In genomic region chr11:64914123-64914522, GRCh38 we compare ENCODE assay signal across 24 cellular contexts. TPM values are rescaled to one million over a fixed set of nuclear protein-coding genes. Genes with fewer than 3 reads are reported as not detected.
DNase-seq lines count a peak whose midpoint lies in the region; ATAC-seq and TF ChIP-seq lines count a peak whose summit lies in the region.
"Had no signal": no experiment of that assay in that cellular context is flagged by ENCODE, and none has a peak within 500 bp of the region (broad histone marks: within the 10 kb centered on the region; RNA-seq: fewer than 3 reads in every experiment).

No MANE protein-coding gene starts in this region.

- H3K36me3 Mint-ChIP-seq in CD4-positive, alpha-beta T cell (ENCODE audit: low read depth): peaks cover 54% of the 10 kb centered on the region
- H3K36me3 Mint-ChIP-seq in T-helper 1 cell treated with Interleukin-12 subunit alpha and Interleukin-12 subunit beta and Interleukin-4 antibody, amounts not matched to agents 30 μg/mL and 1 μg/mL, for 36 hours (ENCODE audit: low read depth): peaks cover 16% of the 10 kb centered on the region
- peaks cover 0 to 11% (median 6%) of the 10 kb centered on the region in 5 donors for H3K36me3 Mint-ChIP-seq in naive thymus-derived CD4-positive, alpha-beta T cell
- no peaks in the 10 kb centered on the region for H3K36me3 Mint-ChIP-seq in natural killer cell
- H3K36me3 Mint-ChIP-seq in natural killer cell treated with Interleukin-12 subunit alpha and Interleukin-12 subunit beta and Interleukin-15 and Interleukin-18, amount 100 ng/mL, for 72 hours: no peaks in the 10 kb centered on the region

- 93 to 100% (median 96%) methylated on average over 2 to 17 of the region's 17 CpGs; no CpG with 5 or more reads in 1 of the 5 donors for WGBS in spleen, 5 donors

- H3K9me3 ChIP-seq in CD4-positive, alpha-beta T cell (ENCODE audit: control insufficient read depth, low read length): no peaks in the 10 kb centered on the region
- H3K9me3 ChIP-seq in naive thymus-derived CD4-positive, alpha-beta T cell (ENCODE audit: control insufficient read depth in 2 of 3, low read length in 3 of 3): no peaks in the 10 kb centered on the region
- no peaks in the 10 kb centered on the region for H3K9me3 ChIP-seq in spleen

- H3K36me3 ChIP-seq in naive thymus-derived CD4-positive, alpha-beta T cell (ENCODE audit: control insufficient read depth in 2 of 3, insufficient read depth in 3 of 3, low read length in 3 of 3): peaks cover 0 to 55% (median 16%) of the 10 kb centered on the region in 3 experiments
- peaks cover 9 to 57% (median 52%) of the 10 kb centered on the region in 6 donors for H3K36me3 ChIP-seq in spleen

- H3K27me3 ChIP-seq in CD4-positive, alpha-beta T cell (ENCODE audit: control insufficient read depth, insufficient read depth, low read length): no peaks in the 10 kb centered on the region
- H3K27me3 ChIP-seq in naive thymus-derived CD4-positive, alpha-beta T cell (ENCODE audit: control insufficient read depth in 2 of 2, insufficient read depth in 2 of 2, low read length in 2 of 2): no peaks in the 10 kb centered on the region
- no peaks in the 10 kb centered on the region for H3K27me3 ChIP-seq in spleen (replicated peaks in 1 of 7)

- no peak overlapping the region for H3K27ac Mint-ChIP-seq in CD4-positive, alpha-beta T cell
- no peak overlapping the region for H3K27ac Mint-ChIP-seq in T-helper 1 cell treated with Interleukin-12 subunit alpha and Interleukin-12 subunit beta and Interleukin-4 antibody, amounts not matched to agents 30 μg/mL and 1 μg/mL, for 36 hours
- H3K27ac Mint-ChIP-seq in naive thymus-derived CD4-positive, alpha-beta T cell: peak overlapping the region in 1 of 9 donors; percentile 38
- peak overlapping the region in 1 of 2 donors; percentile 19 for H3K27ac Mint-ChIP-seq in stimulated activated naive CD8-positive, alpha-beta T cell treated with anti-CD3 and anti-CD28 coated beads, Interleukin-15, amount 100 ng/mL, for 72 hours
- peak overlapping the region in 1 of 2 donors; percentile 96 for H3K27ac Mint-ChIP-seq in natural killer cell
- no peak overlapping the region for H3K27ac Mint-ChIP-seq in natural killer cell treated with Interleukin-12 subunit alpha and Interleukin-12 subunit beta and Interleukin-15 and Interleukin-18, amount 100 ng/mL, for 72 hours

- no peak overlapping the region for H3K27ac ChIP-seq in CD4-positive, alpha-beta T cell (ENCODE audit: low read depth, low read length)
- no peak overlapping the region for H3K27ac ChIP-seq in naive thymus-derived CD4-positive, alpha-beta T cell (ENCODE audit: low read depth, low read length)
- H3K27ac ChIP-seq in spleen: no peak overlapping the region
- H3K27ac ChIP-seq: PC-9 had no signal

- H3K27me3 Mint-ChIP-seq in CD4-positive, alpha-beta T cell: no peaks in the 10 kb centered on the region
- no peaks in the 10 kb centered on the region for H3K27me3 Mint-ChIP-seq in T-helper 1 cell treated with Interleukin-12 subunit alpha and Interleukin-12 subunit beta and Interleukin-4 antibody, amounts not matched to agents 30 μg/mL and 1 μg/mL, for 36 hours (ENCODE audit: low read depth)
- H3K27me3 Mint-ChIP-seq in naive thymus-derived CD4-positive, alpha-beta T cell: no peaks in the 10 kb centered on the region
- H3K27me3 Mint-ChIP-seq in stimulated activated naive CD8-positive, alpha-beta T cell treated with anti-CD3 and anti-CD28 coated beads, Interleukin-15, amount 100 ng/mL, for 72 hours: no peaks in the 10 kb centered on the region
- H3K27me3 Mint-ChIP-seq in natural killer cell (ENCODE audit: low read depth in 2 of 2): no peaks in the 10 kb centered on the region
- no peaks in the 10 kb centered on the region for H3K27me3 Mint-ChIP-seq in natural killer cell treated with Interleukin-12 subunit alpha and Interleukin-12 subunit beta and Interleukin-15 and Interleukin-18, amount 100 ng/mL, for 72 hours

- peaks cover 26% of the 10 kb centered on the region for H3K4me1 Mint-ChIP-seq in CD4-positive, alpha-beta T cell (ENCODE audit: low read depth)
- peaks cover 16% of the 10 kb centered on the region for H3K4me1 Mint-ChIP-seq in T-helper 1 cell treated with Interleukin-12 subunit alpha and Interleukin-12 subunit beta and Interleukin-4 antibody, amounts not matched to agents 30 μg/mL and 1 μg/mL, for 36 hours (ENCODE audit: low read depth)
- peaks cover 14 to 33% (median 25%) of the 10 kb centered on the region in 7 donors for H3K4me1 Mint-ChIP-seq in naive thymus-derived CD4-positive, alpha-beta T cell
- peaks cover 42% of the 10 kb centered on the region for H3K4me1 Mint-ChIP-seq in stimulated activated naive CD8-positive, alpha-beta T cell treated with anti-CD3 and anti-CD28 coated beads, Interleukin-15, amount 100 ng/mL, for 72 hours
- peaks cover 15 to 31% of the 10 kb centered on the region in 2 donors for H3K4me1 Mint-ChIP-seq in natural killer cell
- H3K4me1 Mint-ChIP-seq in natural killer cell treated with Interleukin-12 subunit alpha and Interleukin-12 subunit beta and Interleukin-15 and Interleukin-18, amount 100 ng/mL, for 72 hours (ENCODE audit: low read depth in 2 of 2): peaks cover 19 to 23% of the 10 kb centered on the region in 2 donors

- CTCF ChIA-PET in CD4-positive, alpha-beta T cell (lab: Charles Lee): interaction anchor here (1.6 kb wide), 1 partner anchor 26 kb away, joined by 6 read pairs; no protein-coding TSS in a partner anchor
- CTCF ChIA-PET in naive thymus-derived CD4-positive, alpha-beta T cell (lab: Charles Lee): interaction anchor here (0.6 kb wide), 1 partner anchor 33 kb away, joined by 3 read pairs; no protein-coding TSS in a partner anchor

- TF ChIP-seq POLR2A in spleen (IDR thresholded peaks at IDR 0.05): no peak

- no peak overlapping the region for H3K4me3 ChIP-seq in naive thymus-derived CD4-positive, alpha-beta T cell (ENCODE audit: low read length)
- H3K4me3 ChIP-seq in spleen: no peak overlapping the region
- H3K4me3 ChIP-seq: K562, PC-9 had no signal

- intact Hi-C loops in CD4-positive, alpha-beta T cell (cut with DNase I, micrococcal nuclease): no loop called here
- intact Hi-C loops in naive thymus-derived CD4-positive, alpha-beta T cell (cut with micrococcal nuclease): no loop called here
- intact Hi-C loops in spleen (cut with DNase I; ENCODE audit: low total_unique reads) (no loop called here), natural killer cell (cut with micrococcal nuclease) (no loop called here)

- DNase-seq in CD4-positive, alpha-beta T cell: no peak
- no peak for DNase-seq in naive thymus-derived CD4-positive, alpha-beta T cell
- peak; percentile 72 for DNase-seq in spleen
- DNase-seq in stimulated activated naive CD8-positive, alpha-beta T cell treated with anti-CD3 and anti-CD28 coated beads, Interleukin-15, amount 100 ng/mL, for 72 hours: no peak
- no peak for DNase-seq in natural killer cell
- no peak for DNase-seq in natural killer cell treated with Interleukin-12 subunit alpha and Interleukin-12 subunit beta and Interleukin-15 and Interleukin-18, amount 100 ng/mL, for 72 hours (ENCODE audit: low spot score)
- DNase-seq: Kasumi-1, MV-4-11, NCI-H1105, NCI-H1436 treated with DMSO at 0.1 percent for 48 hours, NCI-H1930, NCI-H2107, NCI-H524 treated with DMSO at 0.1 percent for 48 hours, NCI-H774, PC-9, SHP77 had no signal

- peak overlapping the region; percentile 78 for H3K4me3 Mint-ChIP-seq in CD4-positive, alpha-beta T cell
- peak overlapping the region; percentile 56 for H3K4me3 Mint-ChIP-seq in T-helper 1 cell treated with Interleukin-12 subunit alpha and Interleukin-12 subunit beta and Interleukin-4 antibody, amounts not matched to agents 30 μg/mL and 1 μg/mL, for 36 hours
- H3K4me3 Mint-ChIP-seq in naive thymus-derived CD4-positive, alpha-beta T cell: peak overlapping the region in 6 of 10 donors; percentile 20 to 67 (median 42)
- no peak overlapping the region for H3K4me3 Mint-ChIP-seq in stimulated activated naive CD8-positive, alpha-beta T cell treated with anti-CD3 and anti-CD28 coated beads, Interleukin-15, amount 100 ng/mL, for 72 hours
- no peak overlapping the region for H3K4me3 Mint-ChIP-seq in natural killer cell
- no peak overlapping the region for H3K4me3 Mint-ChIP-seq in natural killer cell treated with Interleukin-12 subunit alpha and Interleukin-12 subunit beta and Interleukin-15 and Interleukin-18, amount 100 ng/mL, for 72 hours

- H3K4me1 ChIP-seq in naive thymus-derived CD4-positive, alpha-beta T cell (ENCODE audit: control insufficient read depth in 2 of 2, insufficient read depth in 2 of 2, low read length in 2 of 2): peaks cover 18 to 22% of the 10 kb centered on the region in 2 donors
- H3K4me1 ChIP-seq in spleen: peaks cover 15 to 46% (median 31%) of the 10 kb centered on the region in 6 donors

- TF ChIP-seq CTCF in CD4-positive, alpha-beta T cell (IDR thresholded peaks at IDR 0.05): no peak
- TF ChIP-seq CTCF in spleen (IDR thresholded peaks at IDR 0.05 in 8 of 11, conservative IDR thresholded peaks at IDR 0.05 in 3 of 11) (no peak), natural killer cell (IDR thresholded peaks at IDR 0.05) (no peak)

- POLR2A ChIA-PET in CD4-positive, alpha-beta T cell (lab: Charles Lee): no interaction called here
- POLR2A ChIA-PET in naive thymus-derived CD4-positive, alpha-beta T cell (lab: Charles Lee): interaction anchor here (1.4 to 3.1 kb wide), 2 partner anchors 10 to 204 kb away, joined by 3 to 17 read pairs; partner anchors contain the start of genes PPP2R5B and ZNHIT2

- no peaks in the 10 kb centered on the region for H3K9me3 Mint-ChIP-seq in CD4-positive, alpha-beta T cell
- no peaks in the 10 kb centered on the region for H3K9me3 Mint-ChIP-seq in T-helper 1 cell treated with Interleukin-12 subunit alpha and Interleukin-12 subunit beta and Interleukin-4 antibody, amounts not matched to agents 30 μg/mL and 1 μg/mL, for 36 hours
- no peaks in the 10 kb centered on the region for H3K9me3 Mint-ChIP-seq in naive thymus-derived CD4-positive, alpha-beta T cell
- H3K9me3 Mint-ChIP-seq in stimulated activated naive CD8-positive, alpha-beta T cell treated with anti-CD3 and anti-CD28 coated beads, Interleukin-15, amount 100 ng/mL, for 72 hours: no peaks in the 10 kb centered on the region
- H3K9me3 Mint-ChIP-seq in natural killer cell: no peaks in the 10 kb centered on the region
- no peaks in the 10 kb centered on the region for H3K9me3 Mint-ChIP-seq in natural killer cell treated with Interleukin-12 subunit alpha and Interleukin-12 subunit beta and Interleukin-15 and Interleukin-18, amount 100 ng/mL, for 72 hours

- no peak for ATAC-seq in CD4-positive, alpha-beta T cell (ENCODE audit: poor library complexity)
- no peak for ATAC-seq in naive thymus-derived CD4-positive, alpha-beta T cell
- ATAC-seq in stimulated activated naive CD8-positive, alpha-beta T cell treated with anti-CD3 and anti-CD28 coated beads, Interleukin-15, amount 100 ng/mL, for 72 hours: no peak
- no peak for ATAC-seq in natural killer cell
- ATAC-seq in natural killer cell treated with Interleukin-12 subunit alpha and Interleukin-12 subunit beta and Interleukin-15 and Interleukin-18, amount 100 ng/mL, for 72 hours: no peak
- ATAC-seq: K562 had no signal

RNA-seq across cellular contexts. Expression of gene ATG2A, which starts 2.9 kb away (rescaled TPM):
- 100 to 1,000 TPM; 189 to 198 TPM for total RNA-seq in CD4-positive, alpha-beta T cell
- 100 to 1,000 TPM in 1 of 5 experiments, 10 to 100 TPM in 4; 30.6 to 105 (median 36.2) TPM for total RNA-seq in naive thymus-derived CD4-positive, alpha-beta T cell
- 1 to 10 TPM; 3.4 to 5.2 TPM for polyA plus RNA-seq in naive thymus-derived CD4-positive, alpha-beta T cell
- total RNA-seq in spleen: 10 to 100 TPM; 32.7 to 57.3 (median 40.3) TPM
- polyA plus RNA-seq in spleen: 10 to 100 TPM; 14.3 to 30.3 (median 28.8) TPM
- 100 to 1,000 TPM; 165 to 321 (median 259) TPM for total RNA-seq in natural killer cell
- 10 to 100 TPM; 24.1 to 31.9 TPM for total RNA-seq in natural killer cell treated with Interleukin-12 subunit alpha and Interleukin-12 subunit beta and Interleukin-15 and Interleukin-18, amount 100 ng/mL, for 72 hours

RNA-seq across cellular contexts. Expression of gene PPP2R5B, which starts 10.4 kb away (rescaled TPM):
- 10 to 100 TPM; 16.8 to 18.3 TPM for total RNA-seq in CD4-positive, alpha-beta T cell
- total RNA-seq in naive thymus-derived CD4-positive, alpha-beta T cell: 10 to 100 TPM; 11.9 to 19.1 (median 18.8) TPM
- polyA plus RNA-seq in naive thymus-derived CD4-positive, alpha-beta T cell: 1 to 10 TPM; 4.5 to 7.5 TPM
- total RNA-seq in spleen: 10 to 100 TPM; 21.9 to 45.1 (median 30.4) TPM
- polyA plus RNA-seq in spleen: 10 to 100 TPM; 10.8 to 25.4 (median 15.2) TPM
- 10 to 100 TPM; 27.8 to 31.5 (median 28.5) TPM for total RNA-seq in natural killer cell
- total RNA-seq in natural killer cell treated with Interleukin-12 subunit alpha and Interleukin-12 subunit beta and Interleukin-15 and Interleukin-18, amount 100 ng/mL, for 72 hours: 10 to 100 TPM; 32.6 to 35.6 TPM

RNA-seq across cellular contexts. Expression of gene GPHA2, which starts 21.6 kb away (rescaled TPM):
- total RNA-seq in CD4-positive, alpha-beta T cell: under 1 TPM; 0.49 to 0.56 TPM
- total RNA-seq in naive thymus-derived CD4-positive, alpha-beta T cell: under 1 TPM in 1 of 5 experiments, not detected in 4; 0.48 TPM
- not detected for polyA plus RNA-seq in naive thymus-derived CD4-positive, alpha-beta T cell
- total RNA-seq in spleen (not detected), natural killer cell (not detected)
- polyA plus RNA-seq in spleen: 1 to 10 TPM in 2 of 3 donors, under 1 TPM in 1; 0.89 to 4.4 (median 1.2) TPM
- total RNA-seq in natural killer cell treated with Interleukin-12 subunit alpha and Interleukin-12 subunit beta and Interleukin-15 and Interleukin-18, amount 100 ng/mL, for 72 hours: not detected
- total RNA-seq: A673, Daoy, M059J, RPMI7951, SK-MEL-5 had no signal

RNA-seq across cellular contexts. Expression of gene EHD1, which starts 35.7 kb away (rescaled TPM):
- total RNA-seq in CD4-positive, alpha-beta T cell: 100 to 1,000 TPM; 132 to 139 TPM
- 100 to 1,000 TPM; 124 to 263 (median 208) TPM for total RNA-seq in naive thymus-derived CD4-positive, alpha-beta T cell
- 100 to 1,000 TPM; 102 to 141 TPM for polyA plus RNA-seq in naive thymus-derived CD4-positive, alpha-beta T cell
- total RNA-seq in spleen: 100 to 1,000 TPM; 117 to 337 (median 201) TPM
- polyA plus RNA-seq in spleen: 10 to 100 TPM; 51.9 to 93.9 (median 53.7) TPM
- 100 to 1,000 TPM; 218 to 246 (median 225) TPM for total RNA-seq in natural killer cell
- total RNA-seq in natural killer cell treated with Interleukin-12 subunit alpha and Interleukin-12 subunit beta and Interleukin-15 and Interleukin-18, amount 100 ng/mL, for 72 hours: 100 to 1,000 TPM; 202 to 235 TPM

RNA-seq across cellular contexts. Expression of gene MAJIN, which starts 57.8 kb away (rescaled TPM):
- total RNA-seq in CD4-positive, alpha-beta T cell: under 1 TPM; 0.50 to 0.55 TPM
- 1 to 10 TPM in 1 of 5 experiments, under 1 TPM in 3, not detected in 1; 0.48 to 1.1 (median 0.85) TPM for total RNA-seq in naive thymus-derived CD4-positive, alpha-beta T cell
- 1 to 10 TPM in 1 of 2 donors, not detected in 1; 1.2 TPM for polyA plus RNA-seq in naive thymus-derived CD4-positive, alpha-beta T cell
- total RNA-seq in spleen: under 1 TPM in 4 of 7 donors, not detected in 3; 0.40 to 0.98 (median 0.86) TPM
- 1 to 10 TPM in 2 of 3 donors, under 1 TPM in 1; 0.59 to 2.6 (median 1.5) TPM for polyA plus RNA-seq in spleen
- total RNA-seq in natural killer cell: not detected
- total RNA-seq in natural killer cell treated with Interleukin-12 subunit alpha and Interleukin-12 subunit beta and Interleukin-15 and Interleukin-18, amount 100 ng/mL, for 72 hours: not detected
- total RNA-seq: A673, Daoy, G401, M059J, RPMI7951, SK-MEL-5 had no signal

Comparison
In these comparisons a context has a peak if more than half of its experiments do, and no peak if none do; other contexts are left out.
1. H3K4me3 Mint-ChIP-seq: peak in CD4-positive, alpha-beta T cell (single experiment), T-helper 1 cell treated with Interleukin-12 subunit alpha and Interleukin-12 subunit beta and Interleukin-4 antibody, amounts not matched to agents 30 μg/mL and 1 μg/mL, for 36 hours (single experiment) and naive thymus-derived CD4-positive, alpha-beta T cell (6 of 10); none in stimulated activated naive CD8-positive, alpha-beta T cell treated with anti-CD3 and anti-CD28 coated beads, Interleukin-15, amount 100 ng/mL, for 72 hours (0 of 2), natural killer cell (single experiment) and natural killer cell treated with Interleukin-12 subunit alpha and Interleukin-12 subunit beta and Interleukin-15 and Interleukin-18, amount 100 ng/mL, for 72 hours (single experiment).